In the genomic region with DNA sequence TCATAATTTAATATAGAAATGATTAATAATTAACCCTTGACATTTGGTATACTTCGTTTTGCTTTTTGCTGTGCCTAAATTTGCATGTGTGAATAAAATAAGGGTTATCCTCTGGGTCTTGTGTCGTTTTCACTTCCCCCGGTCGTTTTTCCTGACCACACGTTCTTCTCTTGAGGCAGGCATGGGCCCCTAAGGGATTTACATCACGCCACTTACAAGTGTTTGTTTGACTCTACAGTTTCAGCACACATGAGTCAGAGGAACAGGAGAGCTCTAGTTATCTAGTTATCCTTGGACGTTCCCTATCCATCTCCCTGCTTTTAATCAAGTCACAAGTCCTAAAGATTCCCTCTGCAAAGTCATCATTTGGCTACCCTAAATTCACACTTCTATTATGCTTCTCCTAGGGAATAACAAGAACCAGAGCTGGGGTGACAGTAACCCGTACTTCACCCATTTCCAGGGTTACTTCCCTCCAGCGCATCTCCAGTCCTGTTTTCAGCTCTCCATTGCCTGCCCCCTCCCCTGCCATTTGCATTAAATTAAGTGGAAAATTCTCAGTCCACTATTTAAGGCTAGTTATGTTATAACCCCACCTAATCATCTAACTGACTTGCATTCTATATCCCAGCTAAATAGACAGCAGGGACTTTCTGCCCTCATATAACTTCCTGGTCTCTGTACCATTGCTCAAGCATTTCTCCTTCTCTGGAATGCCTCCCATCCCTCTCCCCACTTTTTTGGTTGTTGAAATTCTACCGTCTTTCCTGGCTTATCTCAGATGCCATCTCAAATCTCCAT, we compare ENCODE assay signal across 9 cellular contexts.
DNase-seq lines count a peak whose midpoint lies in the region; ATAC-seq and TF ChIP-seq lines count a peak whose summit lies in the region.
"Had no signal": no experiment of that assay in that cellular context is flagged by ENCODE, and none has a peak within 500 bp of the region (broad histone marks: within the 10 kb centered on the region; RNA-seq: fewer than 3 reads in every experiment).

No MANE protein-coding gene starts in this region.

- H3K4me3 Mint-ChIP-seq in activated CD8-positive, alpha-beta T cell treated with anti-CD3 and anti-CD28 coated beads for 36 hours: no peak overlapping the region

- in situ Hi-C loops in GM18951 (cut with MboI; ENCODE audit: low sequenced_read_pairs, unreplicated experiment): no loop called here

- H3K27me3 Mint-ChIP-seq in activated CD8-positive, alpha-beta T cell treated with anti-CD3 and anti-CD28 coated beads for 36 hours: no peaks in the 10 kb centered on the region

- CTCF ChIA-PET in activated CD8-positive, alpha-beta T cell treated with anti-CD3 and anti-CD28 coated beads for 36 hours (lab: Charles Lee): no interaction called here

- H3K9me3 Mint-ChIP-seq in activated CD8-positive, alpha-beta T cell treated with anti-CD3 and anti-CD28 coated beads for 36 hours: peaks cover 3% of the 10 kb centered on the region

- peaks cover 43% of the 10 kb centered on the region for H3K4me1 Mint-ChIP-seq in activated CD8-positive, alpha-beta T cell treated with anti-CD3 and anti-CD28 coated beads for 36 hours (ENCODE audit: low read depth)

- no peak overlapping the region for H3K4me3 ChIP-seq in skeletal muscle cell (ENCODE audit: low read depth, low read length)

- no peaks in the 10 kb centered on the region for H3K36me3 Mint-ChIP-seq in activated CD8-positive, alpha-beta T cell treated with anti-CD3 and anti-CD28 coated beads for 36 hours (ENCODE audit: low read depth)

- peak; percentile 59 for ATAC-seq in HG02798 (IDR thresholded peaks at IDR 0.05; ENCODE audit: poor library complexity, unreplicated experiment)
- no peak for ATAC-seq in activated CD8-positive, alpha-beta T cell treated with anti-CD3 and anti-CD28 coated beads for 36 hours

- intact Hi-C loops in activated CD8-positive, alpha-beta T cell treated with anti-CD3 and anti-CD28 coated beads for 36 hours (cut with micrococcal nuclease): no loop called here

- DNase-seq in NOMO-1 treated with DMSO at 0.1 percent for 48 hours (lab: John Stamatoyannopoulos, UW; ENCODE audit: unreplicated experiment) (peak; percentile 79), skeletal muscle cell (ENCODE audit: low read depth) (peak; percentile 69), 8988T (no peak), NCI-H1930 (lab: John Stamatoyannopoulos, UW) (no peak)
- DNase-seq in activated CD8-positive, alpha-beta T cell treated with anti-CD3 and anti-CD28 coated beads for 36 hours: no peak
- DNase-seq: NCI-H345, retina had no signal

- H3K27ac Mint-ChIP-seq in activated CD8-positive, alpha-beta T cell treated with anti-CD3 and anti-CD28 coated beads for 36 hours: no peak overlapping the region

- TF ChIP-seq POLR2A in GM18951 (IDR thresholded peaks at IDR 0.05; ENCODE audit: extremely low read depth, insufficient read depth, insufficient read length): peak; percentile 26

- POLR2A ChIA-PET in activated CD8-positive, alpha-beta T cell treated with anti-CD3 and anti-CD28 coated beads for 36 hours (lab: Charles Lee): no interaction called here

- no peak for TF ChIP-seq CTCF in activated CD8-positive, alpha-beta T cell treated with anti-CD3 and anti-CD28 coated beads for 36 hours (IDR thresholded peaks at IDR 0.05)

Comparison
In these comparisons a context has a peak if more than half of its experiments do, and no peak if none do; other contexts are left out.
1. DNase-seq: peak in NOMO-1 treated with DMSO at 0.1 percent for 48 hours (single experiment) and skeletal muscle cell (single experiment); none in 8988T (single experiment), activated CD8-positive, alpha-beta T cell treated with anti-CD3 and anti-CD28 coated beads for 36 hours (single experiment) and NCI-H1930 (0 of 2).